17 cellular contexts compared by ENCODE assay signal in the genomic region with DNA sequence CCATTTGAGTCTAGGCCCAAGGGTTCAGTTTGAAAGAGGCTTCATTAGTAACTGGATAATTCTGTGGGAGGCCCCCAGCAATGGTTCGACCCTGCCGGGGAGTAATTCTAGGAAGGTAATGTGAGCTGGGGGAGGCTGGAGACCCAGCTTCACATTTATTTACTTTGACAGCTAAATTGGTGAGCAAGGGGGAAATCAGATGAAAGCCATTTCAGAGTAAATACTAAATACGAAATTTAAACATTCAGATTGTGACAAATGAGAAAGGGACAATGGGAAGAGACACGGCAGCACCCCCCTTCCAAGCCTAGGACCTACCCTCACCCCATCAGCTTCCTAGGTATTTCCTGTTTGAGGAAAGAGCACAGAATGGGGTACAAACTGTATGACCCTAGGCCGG. TPM values are rescaled to one million over a fixed set of nuclear protein-coding genes. Genes with fewer than 3 reads are reported as not detected.
DNase-seq lines count a peak whose midpoint lies in the region; ATAC-seq and TF ChIP-seq lines count a peak whose summit lies in the region.
"Had no signal": no experiment of that assay in that cellular context is flagged by ENCODE, and none has a peak within 500 bp of the region (broad histone marks: within the 10 kb centered on the region; RNA-seq: fewer than 3 reads in every experiment).

No MANE protein-coding gene starts in this region.

- intact Hi-C loops in testis (cut with DNase I; ENCODE audit: low total_unique reads) = no loop called here

- H3K27me3 Mint-ChIP-seq in GM23338 (ENCODE audit: insufficient read depth, low read depth, poor library complexity) (peaks cover 8% of the 10 kb centered on the region), type B pancreatic cell (peaks cover 37% of the 10 kb centered on the region)

- H3K36me3 Mint-ChIP-seq in GM23338 (ENCODE audit: low read depth) (no peaks in the 10 kb centered on the region), type B pancreatic cell (no peaks in the 10 kb centered on the region)
- H3K36me3 Mint-ChIP-seq: CD4-positive, alpha-beta memory T cell had no signal

- peak overlapping the region; percentile 52; the same call in 1 of the 2 replicates for H2AFZ ChIP-seq in GM23338

- POLR2A ChIA-PET in HEK293 (lab: Yijun Ruan, JAX) = no interaction called here

- H3K4me1 Mint-ChIP-seq in GM23338 = peaks cover 10% of the 10 kb centered on the region
- H3K4me1 Mint-ChIP-seq in type B pancreatic cell (ENCODE audit: unreplicated experiment) = peaks cover 14% of the 10 kb centered on the region
- H3K4me1 Mint-ChIP-seq: CD4-positive, alpha-beta memory T cell had no signal

- CTCF ChIA-PET in HEK293 (lab: Yijun Ruan, JAX) = interaction anchor here (1.4 to 1.5 kb wide), 2 partner anchors 60 to 134 kb away, joined by 3 read pairs; no protein-coding TSS in a partner anchor

- H3K27ac Mint-ChIP-seq in GM23338 (no peak overlapping the region), type B pancreatic cell (no peak overlapping the region)
- H3K27ac Mint-ChIP-seq: CD4-positive, alpha-beta memory T cell had no signal

- ATAC-seq in GM23338 (no peak), HG03378 (IDR thresholded peaks at IDR 0.05; ENCODE audit: unreplicated experiment) (no peak)

- H3K4me3 Mint-ChIP-seq in GM23338 = no peak overlapping the region
- H3K4me3 Mint-ChIP-seq in type B pancreatic cell = peak overlapping the region; percentile 58
- H3K4me3 Mint-ChIP-seq: CD4-positive, alpha-beta memory T cell had no signal

- H3K9me3 Mint-ChIP-seq in GM23338 = no peaks in the 10 kb centered on the region
- no peaks in the 10 kb centered on the region for H3K9me3 Mint-ChIP-seq in type B pancreatic cell
- H3K9me3 Mint-ChIP-seq: CD4-positive, alpha-beta memory T cell had no signal

- H3K27me3 ChIP-seq in GM23338 (ENCODE audit: insufficient read depth) = peaks cover 66% of the 10 kb centered on the region
- no peaks in the 10 kb centered on the region for H3K27me3 ChIP-seq in testis

- DNase-seq in GM23338 (ENCODE audit: low spot score) (no peak), left kidney (ENCODE audit: low read depth, low spot score) (peak; percentile 81), type B pancreatic cell (ENCODE audit: extremely low spot score, unreplicated experiment) (no peak), testis (no peak)
- DNase-seq: C1 segment of cervical spinal cord; Calu3; CD4-positive, alpha-beta memory T cell; COR-L47; DMS53; DMS79 treated with DMSO at 0.1 percent for 48 hours; GF-D8; H7; HCEC 1CT had no signal

- H3K27ac ChIP-seq in GM23338 (ENCODE audit: low read depth) = no peak overlapping the region
- H3K27ac ChIP-seq in HEK293 (ENCODE audit: extremely low read depth, low read depth, low read length) = no peak overlapping the region
- H3K27ac ChIP-seq in testis = no peak overlapping the region

- H3K79me2 ChIP-seq in GM23338 (replicated peaks; ENCODE audit: insufficient read depth) = no peaks in the 10 kb centered on the region

- H3F3A ChIP-seq in GM23338 (replicated peaks; ENCODE audit: low read depth) = peaks cover 3% of the 10 kb centered on the region; the same call in 1 of the 2 replicates

- H3K4me3 ChIP-seq in GM23338 = no peak overlapping the region
- no peak overlapping the region for H3K4me3 ChIP-seq in HEK293 (ENCODE audit: low read depth, low read length)
- H3K4me3 ChIP-seq in testis = no peak overlapping the region

- H3K9me3 ChIP-seq in HEK293 (ENCODE audit: control insufficient read depth, insufficient read depth, low read depth, low read length) (no peaks in the 10 kb centered on the region), testis (no peaks in the 10 kb centered on the region)

- H3K4me2 ChIP-seq in GM23338 = peak overlapping the region; percentile 60

- no peaks in the 10 kb centered on the region; the same call in 1 of the 2 replicates for H4K20me1 ChIP-seq in GM23338 (replicated peaks; ENCODE audit: insufficient read depth)

- WGBS in testis, 2 donors = 78 to 80% methylated on average over 5 of the region's 5 CpGs

- peaks cover 8% of the 10 kb centered on the region for H3K4me1 ChIP-seq in GM23338 (ENCODE audit: insufficient read depth)
- H3K4me1 ChIP-seq in HEK293 (ENCODE audit: control insufficient read depth, insufficient read depth, low read length) = no peaks in the 10 kb centered on the region
- peaks cover 4% of the 10 kb centered on the region for H3K4me1 ChIP-seq in testis

- H3K36me3 ChIP-seq in GM23338 (ENCODE audit: insufficient read depth) (no peaks in the 10 kb centered on the region), HEK293 (ENCODE audit: control insufficient read depth in 2 of 2, insufficient read depth in 1 of 2, low read length in 2 of 2) (no peaks in the 10 kb centered on the region), testis (ENCODE audit: low read depth, missing control alignments) (no peaks in the 10 kb centered on the region)

- TF ChIP-seq POLR2A in testis (IDR thresholded peaks at IDR 0.05) = no peak

- no peaks in the 10 kb centered on the region for H3K9me2 ChIP-seq in GM23338 (ENCODE audit: insufficient read depth)

- TF ChIP-seq CTCF in GM23338 (conservative IDR thresholded peaks at IDR 0.05; ENCODE audit: low read depth in 2 of 2) = no peak
- no peak for TF ChIP-seq CTCF in HEK293 (tag by site-specific recombination; IDR thresholded peaks at IDR 0.05)
- TF ChIP-seq CTCF in type B pancreatic cell (conservative IDR thresholded peaks at IDR 0.05) = no peak
- TF ChIP-seq CTCF in testis (IDR thresholded peaks at IDR 0.05) = no peak

TF ChIP-seq in GM23338, 12 proteins besides CTCF, POLR2A, EP300 and RAD21 (continues in another document):
- no peak for TF ChIP-seq EZH2phosphoT487 (IDR thresholded peaks at IDR 0.05; ENCODE audit: unreplicated experiment)
- TF ChIP-seq CREB1 (CRISPR knock-in tag; IDR thresholded peaks at IDR 0.05; ENCODE audit: low read depth) = no peak
- TF ChIP-seq NANOG (IDR thresholded peaks at IDR 0.05; ENCODE audit: borderline replicate concordance) = no peak
- no peak for TF ChIP-seq EZH2 (IDR thresholded peaks at IDR 0.05; ENCODE audit: low read depth, unreplicated experiment)
- no peak for TF ChIP-seq JUNB (IDR thresholded peaks at IDR 0.05; ENCODE audit: unreplicated experiment)

TF ChIP-seq in HEK293, 187 proteins besides CTCF, POLR2A, EP300 and RAD21 (continues in another document):
- TF ChIP-seq, protein P1, sequence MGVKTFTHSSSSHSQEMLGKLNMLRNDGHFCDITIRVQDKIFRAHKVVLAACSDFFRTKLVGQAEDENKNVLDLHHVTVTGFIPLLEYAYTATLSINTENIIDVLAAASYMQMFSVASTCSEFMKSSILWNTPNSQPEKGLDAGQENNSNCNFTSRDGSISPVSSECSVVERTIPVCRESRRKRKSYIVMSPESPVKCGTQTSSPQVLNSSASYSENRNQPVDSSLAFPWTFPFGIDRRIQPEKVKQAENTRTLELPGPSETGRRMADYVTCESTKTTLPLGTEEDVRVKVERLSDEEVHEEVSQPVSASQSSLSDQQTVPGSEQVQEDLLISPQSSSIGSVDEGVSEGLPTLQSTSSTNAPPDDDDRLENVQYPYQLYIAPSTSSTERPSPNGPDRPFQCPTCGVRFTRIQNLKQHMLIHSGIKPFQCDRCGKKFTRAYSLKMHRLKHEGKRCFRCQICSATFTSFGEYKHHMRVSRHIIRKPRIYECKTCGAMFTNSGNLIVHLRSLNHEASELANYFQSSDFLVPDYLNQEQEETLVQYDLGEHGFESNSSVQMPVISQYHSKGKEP (tag by site-specific recombination; IDR thresholded peaks at IDR 0.05) = no peak
- TF ChIP-seq ZNF311 (tag by site-specific recombination; IDR thresholded peaks at IDR 0.05; ENCODE audit: borderline replicate concordance) (no peak), ZNF274 (IDR thresholded peaks at IDR 0.05; ENCODE audit: low read length) (no peak), ZNF274 (tag by site-specific recombination; IDR thresholded peaks at IDR 0.05; ENCODE audit: borderline replicate concordance) (no peak), GLIS1 (tag by site-specific recombination; IDR thresholded peaks at IDR 0.05) (0 out of 2 replicates have a peak, but pooled peaks have one; percentile 15)
- TF ChIP-seq, protein P2, sequence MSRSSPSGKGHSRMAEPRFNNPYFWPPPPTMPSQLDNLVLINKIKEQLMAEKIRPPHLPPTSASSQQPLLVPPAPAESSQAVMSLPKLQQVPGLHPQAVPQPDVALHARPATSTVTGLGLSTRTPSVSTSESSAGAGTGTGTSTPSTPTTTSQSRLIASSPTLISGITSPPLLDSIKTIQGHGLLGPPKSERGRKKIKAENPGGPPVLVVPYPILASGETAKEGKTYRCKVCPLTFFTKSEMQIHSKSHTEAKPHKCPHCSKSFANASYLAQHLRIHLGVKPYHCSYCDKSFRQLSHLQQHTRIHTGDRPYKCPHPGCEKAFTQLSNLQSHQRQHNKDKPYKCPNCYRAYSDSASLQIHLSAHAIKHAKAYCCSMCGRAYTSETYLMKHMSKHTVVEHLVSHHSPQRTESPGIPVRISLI (tag by site-specific recombination; IDR thresholded peaks at IDR 0.05) = no peak

RNA-seq across cellular contexts. Expression of a gene that starts 4.2 kb away (rescaled TPM):
- 1.0 and 1.3 TPM in 2 replicates for total RNA-seq in GM23338 (2014; rRNA removed; shearing (Covaris generic))
- polyA plus RNA-seq in GM23338 (2016; fragmentation: Nextera tagmentation; extraction: Ambion mirVana) = 1.2 and 1.3 TPM in 2 replicates
- total RNA-seq in type B pancreatic cell (ENCODE audit: low replicate concordance) = 0.48 and 10.0 TPM in 2 replicates
- total RNA-seq in testis = 10 to 100 TPM in 1 of 2 donors, 1 to 10 TPM in 1; 8.8 to 11.5 TPM
- 8.8 TPM for polyA plus RNA-seq in testis (ENCODE audit: insufficient read depth, low read depth, low replicate concordance)
- total RNA-seq: A673; CD4-positive, alpha-beta memory T cell had no signal
- polyA plus RNA-seq: BJ; CD4-positive, alpha-beta memory T cell had no signal

RNA-seq across cellular contexts. Expression of a gene that starts 31.7 kb away (rescaled TPM):
- 9.3 and 9.9 TPM in 2 replicates for total RNA-seq in GM23338 (2014; rRNA removed; shearing (Covaris generic))
- polyA plus RNA-seq in GM23338 (2016; fragmentation: Nextera tagmentation; extraction: Ambion mirVana) = 23.2 and 25.5 TPM in 2 replicates
- total RNA-seq in type B pancreatic cell (ENCODE audit: low replicate concordance) = 23.3 and 24.2 TPM in 2 replicates
- 10 to 100 TPM; 10.0 to 11.8 TPM for total RNA-seq in testis
- polyA plus RNA-seq in testis (ENCODE audit: insufficient read depth, low read depth, low replicate concordance) = 22.1 TPM

RNA-seq across cellular contexts. Expression of a gene that starts 31.8 kb away (rescaled TPM):
- 31.5 and 32.7 TPM in 2 replicates for total RNA-seq in GM23338 (2014; rRNA removed; shearing (Covaris generic))
- polyA plus RNA-seq in GM23338 (2016; fragmentation: Nextera tagmentation; extraction: Ambion mirVana) (25.1 and 27.8 TPM in 2 replicates), testis (ENCODE audit: insufficient read depth, low read depth, low replicate concordance) (63.4 TPM)
- total RNA-seq in type B pancreatic cell (ENCODE audit: low replicate concordance) (41.2 and 51.4 TPM in 2 replicates), testis (10 to 100 TPM; 45.5 to 54.1 TPM)
